In genomic region chr3:32421991-32422859, GRCh38 we compare ENCODE assay signal across 1 cellular context.
TF ChIP-seq lines count a peak whose summit lies in the region.

No MANE protein-coding gene starts in this region.

TF ChIP-seq in HEK293, 187 proteins besides CTCF, POLR2A, EP300 and RAD21 (continued from another document):
- TF ChIP-seq ZSCAN18 (tag by site-specific recombination; IDR thresholded peaks at IDR 0.05) (no peak), GLIS2 (tag by site-specific recombination; IDR thresholded peaks at IDR 0.05) (no peak)
